In the genomic region with DNA sequence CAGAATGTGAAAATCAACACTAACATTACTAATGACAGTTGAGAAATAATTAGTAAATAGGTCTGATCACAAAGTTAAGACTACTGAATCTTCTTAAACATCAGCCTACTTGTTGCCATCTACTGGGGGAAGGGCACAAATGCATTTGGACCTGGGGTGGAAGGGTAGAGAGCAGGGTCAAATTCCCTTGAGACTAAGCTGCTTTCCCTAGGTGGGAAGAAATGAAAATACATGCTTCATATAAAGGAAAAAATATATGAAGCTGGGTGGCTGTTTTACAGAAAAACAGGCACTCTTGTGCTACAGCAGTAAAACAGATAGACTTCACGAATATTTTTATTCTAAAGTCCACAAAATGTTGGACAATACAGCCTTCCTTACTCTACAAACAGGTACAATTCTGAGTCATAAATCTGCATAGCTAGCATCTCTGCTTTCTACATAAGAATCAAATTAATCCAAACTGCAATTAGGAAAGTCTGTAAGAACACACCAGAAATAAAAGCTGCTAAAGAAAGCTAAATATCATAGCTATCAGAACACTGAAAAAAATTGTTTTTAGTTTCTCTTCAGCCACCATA, we compare ENCODE assay signal across 8 cellular contexts. TPM values are rescaled to one million over a fixed set of nuclear protein-coding genes. Genes with fewer than 3 reads are reported as not detected.
DNase-seq lines count a peak whose midpoint lies in the region; ATAC-seq and TF ChIP-seq lines count a peak whose summit lies in the region.

No MANE protein-coding gene starts in this region.

- H3K4me3 ChIP-seq in AG10803 (ENCODE audit: low read length) (no peak overlapping the region), fibroblast of villous mesenchyme (ENCODE audit: low read depth, low read length) (no peak overlapping the region)

- peak; percentile 25; the same call in 1 of the 2 replicates for TF ChIP-seq CTCF in AG10803 (conservative IDR thresholded peaks at IDR 0.05; ENCODE audit: low read length)
- TF ChIP-seq CTCF in GM13977 (IDR thresholded peaks at IDR 0.05; ENCODE audit: extremely low read depth, insufficient read depth, missing control alignments): peak; percentile 57
- peak; percentile 29 for TF ChIP-seq CTCF in fibroblast of villous mesenchyme (IDR thresholded peaks at IDR 0.05; ENCODE audit: insufficient read depth, low read depth, low read length)

- intact Hi-C loops in posterior vena cava (cut with DNase I): no loop called here

- peak; percentile 54 for ATAC-seq in HG02938 (IDR thresholded peaks at IDR 0.05; ENCODE audit: unreplicated experiment)

- in situ Hi-C loops in GM13977 (cut with MboI; ENCODE audit: low pct_unique_long_range_greater_than_20kb, low sequenced_read_pairs, unreplicated experiment): no loop called here
- in situ Hi-C loops in SK-MEL-5 (cut with HindIII; ENCODE audit: low pct_unique_long_range_greater_than_20kb, low sequenced_read_pairs): no loop called here

- no peak for DNase-seq in AG10803 (ENCODE audit: low read depth)
- DNase-seq in GM13977 (ENCODE audit: low spot score): peak; percentile 36
- peak; percentile 57 for DNase-seq in SK-MEL-5 (ENCODE audit: low read depth, low spot score)
- DNase-seq in fibroblast of villous mesenchyme (ENCODE audit: low read depth): no peak
- no peak for DNase-seq in posterior vena cava (ENCODE audit: low spot score)
- no peak for DNase-seq in NCI-H1105 (lab: John Stamatoyannopoulos, UW)
- DNase-seq in hippocampal formation (lab: John Stamatoyannopoulos, UW): no peak

RNA-seq across cellular contexts. Expression of a gene that starts 10.9 kb away (rescaled TPM):
- 115 and 125 TPM in 2 replicates for total RNA-seq in SK-MEL-5 (2014; rRNA removed; shearing (Covaris generic))
- 55.2 and 68.2 TPM in 2 replicates for polyA plus RNA-seq in SK-MEL-5 (2015; cell fraction: cytosol; rRNA removed)
- 110 and 116 TPM in 2 replicates for polyA plus RNA-seq in SK-MEL-5 (2015; cell fraction: nucleus; rRNA removed)
- total RNA-seq in fibroblast of villous mesenchyme (235 and 335 TPM in 2 replicates), posterior vena cava (100 to 1,000 TPM; 194 to 200 TPM)

RNA-seq across cellular contexts. Expression of a gene that starts 11.4 kb away (rescaled TPM):
- total RNA-seq in SK-MEL-5 (2014; rRNA removed; shearing (Covaris generic)): 0.45 and 0.67 TPM in 2 replicates
- 0.41 and 0.60 TPM in 2 replicates for polyA plus RNA-seq in SK-MEL-5 (2015; cell fraction: cytosol; rRNA removed)
- polyA plus RNA-seq in SK-MEL-5 (2015; cell fraction: nucleus; rRNA removed): 0.19 and 0.65 TPM in 2 replicates
- 3.5 and 3.9 TPM in 2 replicates for total RNA-seq in fibroblast of villous mesenchyme
- 1 to 10 TPM; 2.2 to 2.6 TPM for total RNA-seq in posterior vena cava

Comparison
In these comparisons a context has a peak if more than half of its experiments do, and no peak if none do; other contexts are left out.
1. DNase-seq: peak in GM13977 (single experiment) and SK-MEL-5 (single experiment); none in AG10803 (single experiment), fibroblast of villous mesenchyme (single experiment), posterior vena cava (single experiment), NCI-H1105 (single experiment) and hippocampal formation (0 of 2).
2. Peak in every context shown above with its lines, with median percentiles within 50 percentile points of each other: CTCF ChIP-seq.